8 cellular contexts compared by ENCODE assay signal in the genomic region with DNA sequence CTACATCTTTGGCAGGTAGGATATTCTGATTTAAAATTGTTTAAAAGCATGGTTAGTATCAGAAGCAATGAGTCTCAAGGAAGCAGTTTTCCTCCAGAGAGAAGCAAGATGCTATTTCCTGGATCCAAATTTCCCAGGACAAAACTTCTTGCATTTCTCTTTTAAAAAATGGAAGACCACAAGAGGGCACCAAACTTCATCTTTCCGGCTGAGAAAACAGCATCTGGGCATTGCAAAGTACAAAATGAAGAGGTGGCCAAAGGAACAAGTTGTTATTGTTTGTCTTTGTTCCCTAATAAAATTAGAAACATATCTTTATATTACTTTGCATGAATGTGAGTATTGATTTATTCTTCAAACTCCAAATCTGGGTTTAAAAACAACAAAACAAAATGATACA.
A peak's percentile ranks its signal among the peaks of the same experiment; 100 is the strongest.
DNase-seq lines count a peak whose midpoint lies in the region; ATAC-seq and TF ChIP-seq lines count a peak whose summit lies in the region.

No MANE protein-coding gene starts in this region.

- DNase-seq in AG08395 (ENCODE audit: low spot score) (peak; percentile 56), NCI-H526 treated with DMSO at 0.1 percent for 48 hours (lab: John Stamatoyannopoulos, UW) (peak; percentile 73), dorsolateral prefrontal cortex (peak in 1 of 10 donors; percentile 28), midbrain (lab: John Stamatoyannopoulos, UW) (peak; percentile 53), NCI-H1048 (lab: John Stamatoyannopoulos, UW) (no peak)
- no peak for DNase-seq in activated T-cell treated with anti-CD3 and anti-CD28 coated beads, Interleukin-2, amount 50 U/mL, for 48 hours

- no peak overlapping the region for H3K4me3 ChIP-seq in dorsolateral prefrontal cortex

- H3K27ac ChIP-seq in dorsolateral prefrontal cortex: no peak overlapping the region

- peak; percentile 57 for TF ChIP-seq CTCF in GM12873 (IDR thresholded peaks at IDR 0.05; ENCODE audit: insufficient read depth, low read depth, low read length, missing control alignments)
- TF ChIP-seq CTCF in dorsolateral prefrontal cortex (IDR thresholded peaks at IDR 0.05 in 54 of 56, conservative IDR thresholded peaks at IDR 0.05 in 2 of 56; ENCODE audit: low read depth in 1 of 56, partially characterized antibody in 56 of 56): peak; percentile 56 to 94 (median 76)

- ATAC-seq in HG03039 (IDR thresholded peaks at IDR 0.05; ENCODE audit: unreplicated experiment): no peak

- intact Hi-C loops in dorsolateral prefrontal cortex (cut with DNase I): loop anchor here (2.0 to 5.0 kb wide), 3 partner anchors 58 to 229 kb away; no protein-coding TSS in a partner anchor

- H3K27me3 ChIP-seq in dorsolateral prefrontal cortex: peaks cover 0 to 9% (median 0%) of the 10 kb centered on the region in 45 donors

Comparison
In these comparisons a context has a peak if more than half of its experiments do, and no peak if none do; other contexts are left out.
1. DNase-seq: peak in AG08395 (single experiment), NCI-H526 treated with DMSO at 0.1 percent for 48 hours (single experiment) and midbrain (single experiment); none in activated T-cell treated with anti-CD3 and anti-CD28 coated beads, Interleukin-2, amount 50 U/mL, for 48 hours (0 of 2) and NCI-H1048 (single experiment).